8 cellular contexts compared by ENCODE assay signal in genomic region chr6:35601331-35602132, GRCh38.
DNase-seq lines count a peak whose midpoint lies in the region; ATAC-seq lines count a peak whose summit lies in the region.

No MANE protein-coding gene starts in this region.

- peak; percentile 44 for DNase-seq in NCI-H82 (lab: John Stamatoyannopoulos, UW)
- no peak for DNase-seq in NCI-H82 treated with DMSO at 0.1 percent for 48 hours (lab: John Stamatoyannopoulos, UW; ENCODE audit: unreplicated experiment)
- peak in 4 of 5 experiments; percentile 10 to 91 (median 66) for DNase-seq in T-helper 2 cell
- DNase-seq in central memory CD4-positive, alpha-beta T cell: peak; percentile 89
- peak in 1 of 2 donors; percentile 62 for DNase-seq in left colon
- DNase-seq in stimulated activated CD4-positive, alpha-beta T cell treated with anti-CD3 and anti-CD28 coated beads, Interleukin-4, amount 100 ng/mL, for 24 hours: peak; percentile 63
- no peak for DNase-seq in NCI-H2171 (lab: John Stamatoyannopoulos, UW)

- intact Hi-C loops in left colon (cut with DNase I, micrococcal nuclease): loop anchor here in 1 of 2 donors (5.0 kb wide), 1 partner anchor 131 kb away; no protein-coding TSS in a partner anchor

- ATAC-seq in left colon (peak; percentile 24), GM21528 (IDR thresholded peaks at IDR 0.05; ENCODE audit: low FRiP score, unreplicated experiment) (no peak)

Comparison
In these comparisons a context has a peak if more than half of its experiments do, and no peak if none do; other contexts are left out.
1. DNase-seq: peak in NCI-H82 (single experiment), T-helper 2 cell (4 of 5), central memory CD4-positive, alpha-beta T cell (single experiment) and stimulated activated CD4-positive, alpha-beta T cell treated with anti-CD3 and anti-CD28 coated beads, Interleukin-4, amount 100 ng/mL, for 24 hours (single experiment); none in NCI-H82 treated with DMSO at 0.1 percent for 48 hours (single experiment) and NCI-H2171 (single experiment).